Comparison of ENCODE assay signal across 8 cellular contexts in genomic region chr21:17613242-17613676, GRCh38. TPM values are rescaled to one million over a fixed set of nuclear protein-coding genes. Genes with fewer than 3 reads are reported as not detected.
DNase-seq lines count a peak whose midpoint lies in the region; ATAC-seq and TF ChIP-seq lines count a peak whose summit lies in the region.

No MANE protein-coding gene starts in this region.

- H3K4me2 ChIP-seq in SK-N-SH = peak overlapping the region; percentile 85

- intact Hi-C loops in ascending aorta (cut with DNase I) (loop anchor here (5.0 kb wide), 2 partner anchors 161 to 1886 kb away; partner anchors contain the start of gene USP25), sciatic nerve (cut with DNase I) (no loop called here)

- TF ChIP-seq CTCF in SK-N-SH (IDR thresholded peaks at IDR 0.05) (no peak), ascending aorta (IDR thresholded peaks at IDR 0.05) (no peak)

- CTCF ChIA-PET in SK-N-SH (lab: Yijun Ruan, JAX) = no interaction called here

- H3K4me3 ChIP-seq in SK-N-SH (ENCODE audit: low read depth in 2 of 2, low read length in 1 of 2) (peak overlapping the region; percentile 91; a peak in 3 of 4 replicates), ascending aorta (peak overlapping the region; percentile 82 to 93)

- no peak for TF ChIP-seq RAD21 in SK-N-SH (IDR thresholded peaks at IDR 0.05; ENCODE audit: low read length)

- H4K20me1 ChIP-seq in SK-N-SH (ENCODE audit: insufficient read depth) = no peaks in the 10 kb centered on the region

- POLR2A ChIA-PET in SK-N-SH (lab: Yijun Ruan, JAX) = no interaction called here

- H3K27me3 ChIP-seq in SK-N-SH (ENCODE audit: insufficient read depth) = no peaks in the 10 kb centered on the region
- H3K27me3 ChIP-seq in ascending aorta = no peaks in the 10 kb centered on the region

- H3K4me1 ChIP-seq in SK-N-SH (ENCODE audit: control insufficient read depth in 1 of 2, insufficient read depth in 2 of 2, low read depth in 1 of 2, low read length in 1 of 2) (peaks cover 0 to 6% of the 10 kb centered on the region in 2 experiments; a peak in 2 of 4 replicates), ascending aorta (peaks cover 0 to 7% of the 10 kb centered on the region in 2 donors)

- 59% methylated on average over 12 of the region's 16 CpGs for WGBS in SK-N-SH (ENCODE audit: low lambda C conversion rate)

- no peak for ATAC-seq in SK-N-SH treated with all-trans-retinoic acid at 6 μM for 48 hours
- ATAC-seq in sciatic nerve = peak; percentile 37
- no peak for ATAC-seq in HG02571 (IDR thresholded peaks at IDR 0.05; ENCODE audit: unreplicated experiment)

- no peak for TF ChIP-seq EP300 in SK-N-SH (IDR thresholded peaks at IDR 0.05; ENCODE audit: borderline replicate concordance in 1 of 2, low read depth in 1 of 2, low read length in 1 of 2)

- DNase-seq in SK-N-SH (no peak), NCI-H1092 (lab: John Stamatoyannopoulos, UW) (peak; percentile 34), ascending aorta (ENCODE audit: low spot score in 2 of 2) (peak in 1 of 2 donors; percentile 73), hypothalamus (lab: John Stamatoyannopoulos, UW) (peak in 31 of 51 donors; percentile 3 to 67 (median 38)), sciatic nerve (ENCODE audit: low spot score) (peak; percentile 66), NCI-H1105 (lab: John Stamatoyannopoulos, UW) (no peak)

- H3K9me2 ChIP-seq in SK-N-SH = no peaks in the 10 kb centered on the region

- peak overlapping the region; percentile 89; the same call in 1 of the 2 replicates for H3K9ac ChIP-seq in SK-N-SH

- H3K36me3 ChIP-seq in SK-N-SH (replicated peaks in 1 of 2; ENCODE audit: control insufficient read depth in 1 of 2, insufficient read depth in 2 of 2, low read length in 1 of 2) (no peaks in the 10 kb centered on the region), ascending aorta (peaks cover 0 to 2% of the 10 kb centered on the region in 2 donors)

- H3K27ac ChIP-seq in SK-N-SH (ENCODE audit: low read depth in 2 of 2, low read length in 1 of 2) = no peak overlapping the region; a peak in 1 of 4 replicates
- H3K27ac ChIP-seq in ascending aorta = peak overlapping the region; percentile 89 to 96

- peaks cover 16% of the 10 kb centered on the region for H3F3A ChIP-seq in SK-N-SH (replicated peaks; ENCODE audit: insufficient read depth)

- peaks cover 40% of the 10 kb centered on the region for H3K79me2 ChIP-seq in SK-N-SH (ENCODE audit: insufficient read depth)

- peak overlapping the region; percentile 99 for H2AFZ ChIP-seq in SK-N-SH (ENCODE audit: low read depth)

- H3K9me3 ChIP-seq in SK-N-SH (no peaks in the 10 kb centered on the region), ascending aorta (no peaks in the 10 kb centered on the region)

TF ChIP-seq in SK-N-SH, 30 proteins besides CTCF, POLR2A, EP300 and RAD21 (continues in another document):
- TF ChIP-seq FOXJ3 (CRISPR knock-in tag; IDR thresholded peaks at IDR 0.05) (no peak), USF2 (IDR thresholded peaks at IDR 0.05; ENCODE audit: borderline replicate concordance, low read depth, low read length) (no peak), RXRA (IDR thresholded peaks at IDR 0.05; ENCODE audit: borderline replicate concordance, low read depth) (no peak), FOSL2 (IDR thresholded peaks at IDR 0.05; ENCODE audit: borderline replicate concordance, low read depth) (no peak), IRF3 (IDR thresholded peaks at IDR 0.05; ENCODE audit: low read depth, low read length) (no peak), RCOR1 (IDR thresholded peaks at IDR 0.05; ENCODE audit: low read length) (no peak), ELF1 (IDR thresholded peaks at IDR 0.05) (no peak), ZBTB33 (IDR thresholded peaks at IDR 0.05; ENCODE audit: borderline replicate concordance, low read depth) (no peak), EZH2phosphoT487 (IDR thresholded peaks at IDR 0.05; ENCODE audit: borderline replicate concordance, low read depth) (no peak), CHD2 (IDR thresholded peaks at IDR 0.05; ENCODE audit: low read length, partially characterized antibody) (no peak), MXI1 (IDR thresholded peaks at IDR 0.05; ENCODE audit: low read depth, low read length) (no peak)

TF ChIP-seq in SK-N-SH treated with all-trans-retinoic acid at 6 μM for 48 hours, 23 proteins besides CTCF, POLR2A, EP300 and RAD21:
- TF ChIP-seq RARB (CRISPR knock-in tag; IDR thresholded peaks at IDR 0.05) (no peak), SNAI2 (CRISPR knock-in tag; IDR thresholded peaks at IDR 0.05) (no peak), CSDC2 (CRISPR knock-in tag; IDR thresholded peaks at IDR 0.05) (no peak), TSHZ2 (CRISPR knock-in tag; IDR thresholded peaks at IDR 0.05) (no peak), TOX (CRISPR knock-in tag; IDR thresholded peaks at IDR 0.05; ENCODE audit: borderline replicate concordance) (no peak), ZFP3 (CRISPR knock-in tag; IDR thresholded peaks at IDR 0.05) (no peak), ZNF565 (CRISPR knock-in tag; conservative IDR thresholded peaks at IDR 0.05; ENCODE audit: low read depth) (no peak)

RNA-seq across cellular contexts. Expression of gene BTG3, which starts 0.6 kb away (rescaled TPM):
- polyA plus RNA-seq in SK-N-SH (2012; rRNA removed) = 36.7 and 42.5 TPM in 2 replicates
- 49.9 and 54.6 TPM in 2 replicates for polyA plus RNA-seq in SK-N-SH (2012; cell fraction: cytosol; rRNA removed)
- 30.4 and 37.3 TPM in 2 replicates for polyA plus RNA-seq in SK-N-SH (2012; cell fraction: nucleus; rRNA removed)
- total RNA-seq in ascending aorta = 19.4 TPM
- 48.1 TPM for total RNA-seq in sciatic nerve

Comparison
In these comparisons a context has a peak if more than half of its experiments do, and no peak if none do; other contexts are left out.
1. DNase-seq: peak in NCI-H1092 (single experiment), hypothalamus (31 of 51) and sciatic nerve (single experiment); none in SK-N-SH (single experiment) and NCI-H1105 (single experiment).
2. H3K27ac ChIP-seq: peak in ascending aorta (2 of 2); none in SK-N-SH (0 of 2).